Comparison of ENCODE assay signal across 8 cellular contexts in the genomic region with DNA sequence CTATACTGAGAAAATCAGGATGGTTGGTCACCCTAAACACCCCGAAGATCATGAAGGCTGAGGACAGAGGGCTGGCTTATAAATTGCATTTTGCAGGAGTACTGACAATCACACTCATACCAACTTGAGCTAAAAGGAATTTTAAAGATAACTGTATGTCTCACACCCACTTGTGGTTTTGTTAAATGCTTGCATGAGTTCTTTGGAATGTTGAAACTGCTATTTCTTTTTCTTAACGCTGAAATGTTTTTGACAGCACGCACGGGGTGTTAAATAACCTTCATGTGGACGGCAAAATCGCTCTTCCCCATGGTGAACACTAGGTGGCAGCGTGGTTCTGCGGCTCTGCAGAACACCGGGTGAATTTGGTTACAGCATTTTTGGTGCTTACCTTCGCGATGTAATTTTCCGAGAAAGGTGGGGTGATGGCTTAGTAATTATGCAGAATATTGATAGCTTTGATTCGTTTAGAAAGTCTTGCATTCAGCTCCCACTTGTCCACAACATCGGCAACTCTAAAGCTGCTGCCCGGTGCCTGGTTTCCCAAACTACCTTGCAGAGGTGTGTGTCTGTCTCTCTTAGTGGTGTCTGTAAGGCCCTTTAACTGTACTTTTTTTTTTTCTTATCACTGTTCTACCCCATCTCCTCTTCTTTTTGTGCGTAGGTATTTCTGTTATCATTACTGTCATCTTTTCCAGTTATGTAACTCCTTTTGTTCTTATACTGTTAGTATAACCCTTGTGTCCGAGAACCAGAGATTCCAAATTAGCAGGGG. TPM values are rescaled to one million over a fixed set of nuclear protein-coding genes. Genes with fewer than 3 reads are reported as not detected.
DNase-seq lines count a peak whose midpoint lies in the region; ATAC-seq and TF ChIP-seq lines count a peak whose summit lies in the region.

No MANE protein-coding gene starts in this region.

- CTCF ChIA-PET in activated CD8-positive, alpha-beta T cell treated with anti-CD3 and anti-CD28 coated beads for 36 hours (lab: Charles Lee): interaction anchor here (0.6 to 9.0 kb wide), 30 partner anchors 9 to 810 kb away, joined by 3 to 104 read pairs (median 4); a partner anchor contains a TSS

- H4K20me1 ChIP-seq in DND-41 (ENCODE audit: insufficient read depth, low read length): no peaks in the 10 kb centered on the region

- peaks cover 8% of the 10 kb centered on the region for H3K27me3 Mint-ChIP-seq in activated CD8-positive, alpha-beta T cell treated with anti-CD3 and anti-CD28 coated beads for 36 hours
- H3K27me3 Mint-ChIP-seq in endodermal cell (ENCODE audit: insufficient read depth): no peaks in the 10 kb centered on the region

- no peak overlapping the region for H2AFZ ChIP-seq in DND-41 (ENCODE audit: low read depth, low read length)

- H3K27ac Mint-ChIP-seq in activated CD8-positive, alpha-beta T cell treated with anti-CD3 and anti-CD28 coated beads for 36 hours: no peak overlapping the region
- no peak overlapping the region for H3K27ac Mint-ChIP-seq in endodermal cell

- H3K4me3 ChIP-seq in DND-41 (ENCODE audit: low read depth in 1 of 2, low read length in 2 of 2): no peak overlapping the region
- H3K4me3 ChIP-seq in endodermal cell (ENCODE audit: low read length): no peak overlapping the region

- TF ChIP-seq CTCF in DND-41 (IDR thresholded peaks at IDR 0.05; ENCODE audit: borderline replicate concordance, extremely low read depth, low read length, poor library complexity, severe bottlenecking) (peak; percentile 88), endodermal cell (conservative IDR thresholded peaks at IDR 0.05) (peak; percentile 95)
- peak; percentile 93 for TF ChIP-seq CTCF in activated CD8-positive, alpha-beta T cell treated with anti-CD3 and anti-CD28 coated beads for 36 hours (IDR thresholded peaks at IDR 0.05)

- H3K4me1 ChIP-seq in DND-41 (ENCODE audit: insufficient read depth, low read length): no peaks in the 10 kb centered on the region
- H3K4me1 ChIP-seq in endodermal cell (ENCODE audit: control insufficient read depth, insufficient read depth, low read length): peaks cover 4% of the 10 kb centered on the region

- no peaks in the 10 kb centered on the region for H3K9me3 ChIP-seq in DND-41 (ENCODE audit: insufficient read depth, low read length, severe bottlenecking)
- no peaks in the 10 kb centered on the region for H3K9me3 ChIP-seq in endodermal cell (ENCODE audit: control insufficient read depth, low read length)

- no peak overlapping the region for H3K4me3 Mint-ChIP-seq in activated CD8-positive, alpha-beta T cell treated with anti-CD3 and anti-CD28 coated beads for 36 hours
- no peak overlapping the region for H3K4me3 Mint-ChIP-seq in endodermal cell

- H3K9me3 Mint-ChIP-seq in activated CD8-positive, alpha-beta T cell treated with anti-CD3 and anti-CD28 coated beads for 36 hours: no peaks in the 10 kb centered on the region
- H3K9me3 Mint-ChIP-seq in endodermal cell: no peaks in the 10 kb centered on the region

- no peak overlapping the region for H3K27ac ChIP-seq in DND-41 (ENCODE audit: low read length)
- H3K27ac ChIP-seq in endodermal cell (ENCODE audit: low read depth, low read length): no peak overlapping the region

- ATAC-seq in DND-41 (ENCODE audit: insufficient read depth, low read depth): peak; percentile 57; the same call in 2 of the 3 replicates
- ATAC-seq in HG03159 (IDR thresholded peaks at IDR 0.05; ENCODE audit: unreplicated experiment): peak; percentile 77
- peak; percentile 80 for ATAC-seq in activated CD8-positive, alpha-beta T cell treated with anti-CD3 and anti-CD28 coated beads for 36 hours
- ATAC-seq in HG02759 (IDR thresholded peaks at IDR 0.05; ENCODE audit: unreplicated experiment): no peak

- DNase-seq in DND-41 (peak; percentile 47), NCI-H82 treated with DMSO at 0.1 percent for 48 hours (lab: John Stamatoyannopoulos, UW; ENCODE audit: unreplicated experiment) (peak; percentile 15), endodermal cell (peak; percentile 79), middle frontal gyrus (ENCODE audit: extremely low spot score, low spot score) (peak; percentile 60)
- DNase-seq in activated CD8-positive, alpha-beta T cell treated with anti-CD3 and anti-CD28 coated beads for 36 hours: peak; percentile 63
- peak; percentile 10 to 12 for DNase-seq in stimulated activated CD8-positive, alpha-beta memory T cell treated with anti-CD3 and anti-CD28 coated beads, Interleukin-7, amount 100 ng/mL, for 1 hour (ENCODE audit: low read depth in 2 of 2)

- POLR2A ChIA-PET in activated CD8-positive, alpha-beta T cell treated with anti-CD3 and anti-CD28 coated beads for 36 hours (lab: Charles Lee): no interaction called here

- no peak overlapping the region for H3K9ac ChIP-seq in DND-41 (ENCODE audit: low read depth, low read length)
- H3K9ac ChIP-seq in endodermal cell (ENCODE audit: extremely low read depth, low read length, poor library complexity, severe bottlenecking): no peak overlapping the region

- H3K36me3 Mint-ChIP-seq in activated CD8-positive, alpha-beta T cell treated with anti-CD3 and anti-CD28 coated beads for 36 hours (ENCODE audit: low read depth): no peaks in the 10 kb centered on the region
- H3K36me3 Mint-ChIP-seq in endodermal cell (ENCODE audit: low read depth): no peaks in the 10 kb centered on the region

- no peaks in the 10 kb centered on the region for H3K4me1 Mint-ChIP-seq in activated CD8-positive, alpha-beta T cell treated with anti-CD3 and anti-CD28 coated beads for 36 hours (ENCODE audit: low read depth)
- H3K4me1 Mint-ChIP-seq in endodermal cell: peaks cover 26% of the 10 kb centered on the region

- H3K4me2 ChIP-seq in DND-41 (ENCODE audit: insufficient read depth, low read length): no peak overlapping the region

- 19 to 32% methylated on average over 15 to 17 of the region's 17 CpGs for WGBS in endodermal cell (ENCODE audit: insufficient coverage in 1 of 2, insufficient read length in 1 of 2), 2 experiments

- intact Hi-C loops in activated CD8-positive, alpha-beta T cell treated with anti-CD3 and anti-CD28 coated beads for 36 hours (cut with micrococcal nuclease): loop anchor here (2.0 to 5.0 kb wide), 2 partner anchors 321 to 516 kb away; no protein-coding TSS in a partner anchor

- H3K79me2 ChIP-seq in DND-41 (ENCODE audit: insufficient read depth, low read length): no peaks in the 10 kb centered on the region

- no peaks in the 10 kb centered on the region for H3K36me3 ChIP-seq in DND-41 (ENCODE audit: insufficient read depth, low read length)
- H3K36me3 ChIP-seq in endodermal cell (ENCODE audit: control insufficient read depth, insufficient read depth, low read length): no peaks in the 10 kb centered on the region

- peaks cover 5% of the 10 kb centered on the region for H3K27me3 ChIP-seq in DND-41 (ENCODE audit: insufficient read depth, low read length, poor library complexity)
- H3K27me3 ChIP-seq in endodermal cell (ENCODE audit: control insufficient read depth, insufficient read depth, low read length, poor library complexity, severe bottlenecking): no peaks in the 10 kb centered on the region

RNA-seq across cellular contexts. Expression of a gene that starts 51.7 kb away (rescaled TPM):
- total RNA-seq in activated CD8-positive, alpha-beta T cell treated with anti-CD3 and anti-CD28 coated beads for 36 hours: under 1 TPM in 1 of 2 experiments, not detected in 1; 0.34 TPM
- 10 to 100 TPM in 1 of 2 donors, 1 to 10 TPM in 1; 8.0 to 15.9 TPM for total RNA-seq in endodermal cell
- 24.3 TPM for polyA plus RNA-seq in endodermal cell (2013, experiment 1 of 2)
- polyA plus RNA-seq in endodermal cell (2013, experiment 2 of 2): 24.4 TPM

Comparison
In these comparisons a context has a peak if more than half of its experiments do, and no peak if none do; other contexts are left out.
1. DNase-seq: peak in every context shown above with its lines; median percentile 79 in endodermal cell; 63 in activated CD8-positive, alpha-beta T cell treated with anti-CD3 and anti-CD28 coated beads for 36 hours; 60 in middle frontal gyrus; 47 in DND-41; 15 in NCI-H82 treated with DMSO at 0.1 percent for 48 hours; 11 in stimulated activated CD8-positive, alpha-beta memory T cell treated with anti-CD3 and anti-CD28 coated beads, Interleukin-7, amount 100 ng/mL, for 1 hour.
2. RNA of a gene that starts 51.7 kb away (total RNA-seq): 8.0 to 15.9 TPM in endodermal cell; 0.34 TPM in activated CD8-positive, alpha-beta T cell treated with anti-CD3 and anti-CD28 coated beads for 36 hours; every median in the first group is over 4 times any median in the second.
3. Peak in every context shown above with its lines, with median percentiles within 50 percentile points of each other: CTCF ChIP-seq.